In genomic region chr9:129672702-129673101, GRCh38 we compare ENCODE assay signal across 23 cellular contexts. TPM values are rescaled to one million over a fixed set of nuclear protein-coding genes. Genes with fewer than 3 reads are reported as not detected.
DNase-seq lines count a peak whose midpoint lies in the region; ATAC-seq, FAIRE-seq and TF ChIP-seq lines count a peak whose summit lies in the region.
"Had no signal": no experiment of that assay in that cellular context is flagged by ENCODE, and none has a peak within 500 bp of the region (broad histone marks: within the 10 kb centered on the region; RNA-seq: fewer than 3 reads in every experiment).

No MANE protein-coding gene starts in this region.

- no peak for TF ChIP-seq POLR2A in K562 (conservative IDR thresholded peaks at IDR 0.05)

- CTCF ChIA-PET in HEK293 (lab: Yijun Ruan, JAX) (interaction anchor here (0.6 to 1.1 kb wide), 6 partner anchors 8 to 118 kb away, joined by 3 to 5 read pairs (median 3); no protein-coding TSS in a partner anchor), K562 (lab: Yijun Ruan, JAX; ENCODE audit: low intra/inter-chr PET ratio) (no interaction called here)

- no peaks in the 10 kb centered on the region for H3K36me3 ChIP-seq in HEK293 (ENCODE audit: control insufficient read depth in 2 of 2, insufficient read depth in 1 of 2, low read length in 2 of 2)
- no peaks in the 10 kb centered on the region; the same call in 2 of the 3 replicates for H3K36me3 ChIP-seq in K562 (ENCODE audit: control insufficient read depth, insufficient read depth, low read length)
- peaks cover 7% of the 10 kb centered on the region for H3K36me3 ChIP-seq in osteoblast (ENCODE audit: insufficient read depth, low read length)
- H3K36me3 ChIP-seq: BE2C had no signal

- H3K4me1 ChIP-seq in HEK293 (ENCODE audit: control insufficient read depth, insufficient read depth, low read length) (no peaks in the 10 kb centered on the region), K562 (replicated peaks in 1 of 2; ENCODE audit: control insufficient read depth in 2 of 2, insufficient read depth in 2 of 2, low read length in 2 of 2) (peaks cover 0 to 34% of the 10 kb centered on the region in 2 experiments; a peak in 2 of 5 replicates), osteoblast (ENCODE audit: insufficient read depth, low read length) (peaks cover 43% of the 10 kb centered on the region)
- H3K4me1 ChIP-seq: BE2C had no signal

- BruUV-seq in K562 (replicated peaks; lab: Mats Ljungman, UMichigan), result no TSS peak

- DNase-seq in K562 (ENCODE audit: extremely low read depth in 1 of 4, low spot score in 3 of 4) (no peak), osteoblast (ENCODE audit: insufficient read length, low spot score, missing footprints) (peak; percentile 88), NCI-H82 (lab: John Stamatoyannopoulos, UW) (no peak), HT-29 (ENCODE audit: low spot score) (no peak)
- DNase-seq: 8988T; BE2C; C1 segment of cervical spinal cord; CD4-positive, CD25-positive, alpha-beta regulatory T cell; CD8-positive, alpha-beta memory T cell; COR-L47; DMS 273 treated with DMSO at 0.1 percent for 48 hours; DMS53; DND-41; EL; GOT3; H7 had no signal

- TF ChIP-seq RAD21 in K562 (CRISPR knock-in tag; conservative IDR thresholded peaks at IDR 0.05 in 1 of 2, IDR thresholded peaks at IDR 0.05 in 1 of 2), result no peak

- no peak overlapping the region for H3K4me2 ChIP-seq in K562 (ENCODE audit: insufficient read depth, low read length)
- no peak overlapping the region for H3K4me2 ChIP-seq in osteoblast (ENCODE audit: insufficient read depth, low read length)

- POLR2A ChIA-PET in HEK293 (lab: Yijun Ruan, JAX) (no interaction called here), K562 (lab: Yijun Ruan, JAX) (interaction anchor here (0.6 to 1.8 kb wide), 6 partner anchors 11 to 1465 kb away, joined by 3 to 5 read pairs (median 4); no protein-coding TSS in a partner anchor)

- in situ Hi-C loops in K562 (cut with MboI), result loop anchor here (5.0 to 25.0 kb wide), 4 partner anchors 665 to 1458 kb away; partner anchors contain the start of genes COQ4 and TRUB2

- no peak for ATAC-seq in K562
- no peak for ATAC-seq in GM19463 (IDR thresholded peaks at IDR 0.05; ENCODE audit: unreplicated experiment)
- no peak for ATAC-seq in GM18502 (IDR thresholded peaks at IDR 0.05; ENCODE audit: poor library complexity, unreplicated experiment)
- ATAC-seq: HCT116 had no signal

- peaks cover 3% of the 10 kb centered on the region for H3K9me1 ChIP-seq in K562 (ENCODE audit: control insufficient read depth, insufficient read depth, low read length)

- intact Hi-C loops in K562 (cut with micrococcal nuclease), result loop anchor here (10.0 kb wide), 1 partner anchor 978 kb away; no protein-coding TSS in a partner anchor

- H3K27ac ChIP-seq in HEK293 (ENCODE audit: extremely low read depth, low read depth, low read length) (no peak overlapping the region), K562 (ENCODE audit: extremely low read depth, low read depth, low read length) (no peak overlapping the region), osteoblast (ENCODE audit: low read depth, low read length) (no peak overlapping the region)

- H3K27me3 ChIP-seq in K562 (ENCODE audit: control insufficient read depth in 2 of 2, insufficient read depth in 2 of 2, low read length in 2 of 2) (peaks cover 39 to 75% of the 10 kb centered on the region in 2 experiments), osteoblast (ENCODE audit: insufficient read depth, low read length) (no peaks in the 10 kb centered on the region)
- H3K27me3 ChIP-seq: BE2C had no signal

- H3K79me2 ChIP-seq in K562 (ENCODE audit: control insufficient read depth, insufficient read depth, low read length) (no peaks in the 10 kb centered on the region), osteoblast (ENCODE audit: insufficient read depth, low read length) (peaks cover 62% of the 10 kb centered on the region)

- H3K9ac ChIP-seq in K562 (ENCODE audit: insufficient read depth in 1 of 2, low read depth in 2 of 2, low read length in 2 of 2), result no peak overlapping the region

- H2AFZ ChIP-seq in K562 (ENCODE audit: low read depth, low read length) (no peak overlapping the region), osteoblast (ENCODE audit: low read length) (no peak overlapping the region)

- WGBS in K562 (ENCODE audit: insufficient coverage, low coverage, missing lambda C conversion rate), result 34% methylated on average over 8 of the region's 8 CpGs

- H3K4me3 ChIP-seq in HEK293 (ENCODE audit: low read depth, low read length) (no peak overlapping the region), K562 (no peak overlapping the region), osteoblast (ENCODE audit: insufficient read depth, low read length) (no peak overlapping the region)

- no peak for TF ChIP-seq EP300 in K562 (IDR thresholded peaks at IDR 0.05; ENCODE audit: low read length)

- H4K20me1 ChIP-seq in K562 (replicated peaks; ENCODE audit: control insufficient read depth, insufficient read depth, low read length) (peaks cover 27% of the 10 kb centered on the region; the same call in 1 of the 2 replicates), osteoblast (ENCODE audit: insufficient read depth, low read length) (peaks cover 60% of the 10 kb centered on the region)

- no peak for FAIRE-seq in K562 (lab: Jason Lieb, UNC)
- FAIRE-seq: GM12891 had no signal

- TF ChIP-seq CTCF in HEK293 (tag by site-specific recombination; IDR thresholded peaks at IDR 0.05) (no peak), K562 (IDR thresholded peaks at IDR 0.05 in 2 of 3, conservative IDR thresholded peaks at IDR 0.05 in 1 of 3; ENCODE audit: insufficient read depth in 2 of 3, low read depth in 1 of 3, low read length in 3 of 3) (no peak), osteoblast (IDR thresholded peaks at IDR 0.05; ENCODE audit: extremely low read depth, low read depth, low read length) (no peak)

- no peaks in the 10 kb centered on the region for H3K9me3 ChIP-seq in HEK293 (ENCODE audit: control insufficient read depth, insufficient read depth, low read depth, low read length)
- peaks cover 2% of the 10 kb centered on the region; the same call in 1 of the 2 replicates for H3K9me3 ChIP-seq in K562 (replicated peaks; ENCODE audit: control insufficient read depth, insufficient read depth, low read depth, low read length)
- no peaks in the 10 kb centered on the region for H3K9me3 ChIP-seq in osteoblast (ENCODE audit: low read depth, low read length)
- H3K9me3 ChIP-seq: BE2C had no signal

RNA-seq across cellular contexts. Expression of gene PRRX2, which starts 7.3 kb away (rescaled TPM):
- not detected in 2 replicates for total RNA-seq in K562 (2011; cell fraction: chromatin; rRNA removed; ENCODE audit: low replicate concordance)
- total RNA-seq in K562 (2011; cell fraction: nucleolus; rRNA removed), result not detected in 2 replicates
- not detected in 2 replicates for total RNA-seq in K562 (2011; cell fraction: nucleoplasm; rRNA removed)
- total RNA-seq in K562 (2014; rRNA removed) (not detected in 2 replicates), K562 (2014; rRNA removed; fragmentation: Illumina TruSeq; extraction: Trizol) (not detected in 2 replicates), K562 (2015; rRNA removed; fragmentation: Illumina TruSeq; extraction: Trizol) (not detected in 2 replicates), K562 (2021) (not detected in 2 replicates), osteoblast (27.5 and 34.8 TPM in 2 replicates)
- polyA plus RNA-seq in K562 (2011; rRNA removed) (not detected in 2 replicates), K562 (2014; fragmentation: Illumina TruSeq; extraction: Trizol) (not detected in 2 replicates), K562 (2014; fragmentation: Nextera tagmentation; extraction: Ambion mirVana) (not detected), K562 (2014; rRNA removed) (0.21 TPM in 1 of 2 replicates, not detected in the other)
- 0.18 TPM in 1 of 2 replicates, not detected in the other for polyA plus RNA-seq in K562 (2011; cell fraction: cytosol; rRNA removed)
- polyA plus RNA-seq in K562 (2011; cell fraction: nucleus; rRNA removed), result 0.13 TPM in 1 of 2 replicates, not detected in the other
- not detected in 2 replicates for polyA plus RNA-seq in K562 (2012)
- polyA minus RNA-seq in K562 (2011; rRNA and poly(A)+ RNA removed), result not detected in 2 replicates
- not detected in 2 replicates for polyA minus RNA-seq in K562 (2011; cell fraction: cytosol; rRNA and poly(A)+ RNA removed)
- polyA minus RNA-seq in K562 (2011; cell fraction: nucleus; rRNA and poly(A)+ RNA removed), result not detected in 2 replicates
- not detected in 2 replicates for total RNA-seq in HT-29 (2014; rRNA removed; shearing (Covaris generic))
- total RNA-seq: CD4-positive, CD25-positive, alpha-beta regulatory T cell; G401; HT1080 had no signal
- polyA plus RNA-seq: CD4-positive, CD25-positive, alpha-beta regulatory T cell; CD8-positive, alpha-beta memory T cell had no signal

RNA-seq across cellular contexts. Expression of gene ASB6, which starts 30.8 kb away (rescaled TPM):
- 8.0 and 24.6 TPM in 2 replicates for total RNA-seq in K562 (2011; cell fraction: chromatin; rRNA removed; ENCODE audit: low replicate concordance)
- total RNA-seq in K562 (2011; cell fraction: nucleolus; rRNA removed), result 20.2 and 20.4 TPM in 2 replicates
- 10.2 and 12.6 TPM in 2 replicates for total RNA-seq in K562 (2011; cell fraction: nucleoplasm; rRNA removed)
- total RNA-seq in K562 (2014; rRNA removed) (12.4 and 15.8 TPM in 2 replicates), K562 (2014; rRNA removed; fragmentation: Illumina TruSeq; extraction: Trizol) (4.1 and 4.9 TPM in 2 replicates), K562 (2015; rRNA removed; fragmentation: Illumina TruSeq; extraction: Trizol) (8.6 TPM in 2 replicates), K562 (2021) (17.1 and 17.3 TPM in 2 replicates), osteoblast (21.0 and 23.9 TPM in 2 replicates)
- polyA plus RNA-seq in K562 (2011; rRNA removed) (11.3 and 13.1 TPM in 2 replicates), K562 (2014; fragmentation: Illumina TruSeq; extraction: Trizol) (12.8 and 13.1 TPM in 2 replicates), K562 (2014; fragmentation: Nextera tagmentation; extraction: Ambion mirVana) (1 to 10 TPM in 1 of 2 experiments, under 1 TPM in 1; 0.92 to 1.1 TPM), K562 (2014; rRNA removed) (17.8 and 19.5 TPM in 2 replicates)
- 10.5 and 18.2 TPM in 2 replicates for polyA plus RNA-seq in K562 (2011; cell fraction: cytosol; rRNA removed)
- polyA plus RNA-seq in K562 (2011; cell fraction: nucleus; rRNA removed), result 26.0 and 42.0 TPM in 2 replicates
- polyA plus RNA-seq in K562 (2012), result 11.4 and 12.4 TPM in 2 replicates
- 3.6 and 4.9 TPM in 2 replicates for polyA minus RNA-seq in K562 (2011; rRNA and poly(A)+ RNA removed)
- polyA minus RNA-seq in K562 (2011; cell fraction: cytosol; rRNA and poly(A)+ RNA removed), result 5.0 and 6.1 TPM in 2 replicates
- polyA minus RNA-seq in K562 (2011; cell fraction: nucleus; rRNA and poly(A)+ RNA removed), result 7.3 and 9.0 TPM in 2 replicates
- 25.5 and 25.9 TPM in 2 replicates for total RNA-seq in HT-29 (2014; rRNA removed; shearing (Covaris generic))

RNA-seq across cellular contexts. Expression of gene NTMT1, which starts 46.7 kb away (rescaled TPM):
- 28.6 and 94.1 TPM in 2 replicates for total RNA-seq in K562 (2011; cell fraction: chromatin; rRNA removed; ENCODE audit: low replicate concordance)
- 70.3 and 71.4 TPM in 2 replicates for total RNA-seq in K562 (2011; cell fraction: nucleolus; rRNA removed)
- 51.0 and 57.9 TPM in 2 replicates for total RNA-seq in K562 (2011; cell fraction: nucleoplasm; rRNA removed)
- 116 and 120 TPM in 2 replicates for total RNA-seq in K562 (2014; rRNA removed)
- 49.6 and 59.2 TPM in 2 replicates for total RNA-seq in K562 (2014; rRNA removed; fragmentation: Illumina TruSeq; extraction: Trizol)
- total RNA-seq in K562 (2015; rRNA removed; fragmentation: Illumina TruSeq; extraction: Trizol), result 74.3 and 78.1 TPM in 2 replicates
- 108 and 110 TPM in 2 replicates for total RNA-seq in K562 (2021)
- 74.7 and 79.2 TPM in 2 replicates for polyA plus RNA-seq in K562 (2011; rRNA removed)
- 89.1 and 124 TPM in 2 replicates for polyA plus RNA-seq in K562 (2011; cell fraction: cytosol; rRNA removed)
- 42.9 and 47.3 TPM in 2 replicates for polyA plus RNA-seq in K562 (2011; cell fraction: nucleus; rRNA removed)
- polyA plus RNA-seq in K562 (2012), result 42.1 and 72.6 TPM in 2 replicates
- 80.6 and 113 TPM in 2 replicates for polyA plus RNA-seq in K562 (2014; fragmentation: Illumina TruSeq; extraction: Trizol)
- 10 to 100 TPM; 42.1 to 67.0 TPM for polyA plus RNA-seq in K562 (2014; fragmentation: Nextera tagmentation; extraction: Ambion mirVana)
- 111 and 121 TPM in 2 replicates for polyA plus RNA-seq in K562 (2014; rRNA removed)
- 34.5 and 60.2 TPM in 2 replicates for polyA minus RNA-seq in K562 (2011; rRNA and poly(A)+ RNA removed)
- polyA minus RNA-seq in K562 (2011; cell fraction: cytosol; rRNA and poly(A)+ RNA removed), result 23.4 and 42.2 TPM in 2 replicates
- polyA minus RNA-seq in K562 (2011; cell fraction: nucleus; rRNA and poly(A)+ RNA removed), result 14.7 and 15.7 TPM in 2 replicates
- 26.4 and 28.6 TPM in 2 replicates for total RNA-seq in osteoblast
- 68.7 and 83.8 TPM in 2 replicates for total RNA-seq in HT-29 (2014; rRNA removed; shearing (Covaris generic))

RNA-seq across cellular contexts. Expression of gene C9orf50, which starts 51.8 kb away (rescaled TPM):
- not detected in 2 replicates for total RNA-seq in K562 (2011; cell fraction: chromatin; rRNA removed; ENCODE audit: low replicate concordance)
- not detected in 2 replicates for total RNA-seq in K562 (2011; cell fraction: nucleolus; rRNA removed)
- not detected in 2 replicates for total RNA-seq in K562 (2011; cell fraction: nucleoplasm; rRNA removed)
- total RNA-seq in K562 (2014; rRNA removed) (0.12 TPM in 1 of 2 replicates, not detected in the other), K562 (2014; rRNA removed; fragmentation: Illumina TruSeq; extraction: Trizol) (not detected in 2 replicates), K562 (2015; rRNA removed; fragmentation: Illumina TruSeq; extraction: Trizol) (not detected in 2 replicates), K562 (2021) (not detected in 2 replicates), osteoblast (under 0.01 and 0.36 TPM in 2 replicates)
- polyA plus RNA-seq in K562 (2011; rRNA removed) (not detected in 2 replicates), K562 (2014; fragmentation: Illumina TruSeq; extraction: Trizol) (not detected in 2 replicates), K562 (2014; fragmentation: Nextera tagmentation; extraction: Ambion mirVana) (not detected), K562 (2014; rRNA removed) (not detected in 2 replicates)
- polyA plus RNA-seq in K562 (2011; cell fraction: cytosol; rRNA removed), result not detected in 2 replicates
- not detected in 2 replicates for polyA plus RNA-seq in K562 (2011; cell fraction: nucleus; rRNA removed)
- polyA plus RNA-seq in K562 (2012), result not detected in 2 replicates
- not detected in 2 replicates for polyA minus RNA-seq in K562 (2011; rRNA and poly(A)+ RNA removed)
- polyA minus RNA-seq in K562 (2011; cell fraction: cytosol; rRNA and poly(A)+ RNA removed), result not detected in 2 replicates
- not detected in 2 replicates for polyA minus RNA-seq in K562 (2011; cell fraction: nucleus; rRNA and poly(A)+ RNA removed)
- total RNA-seq in HT-29 (2014; rRNA removed; shearing (Covaris generic)), result not detected in 2 replicates
- total RNA-seq: CD4-positive, CD25-positive, alpha-beta regulatory T cell; CD8-positive, alpha-beta memory T cell; G401; H7; HT1080 had no signal
- polyA plus RNA-seq: CD4-positive, CD25-positive, alpha-beta regulatory T cell; CD8-positive, alpha-beta memory T cell had no signal

Comparison
In these comparisons a context has a peak if more than half of its experiments do, and no peak if none do; other contexts are left out.
1. RNA of gene PRRX2, which starts 7.3 kb away (total RNA-seq): 27.5 to 34.8 TPM in osteoblast; not detected in K562 and not detected in HT-29; every median in the first group is over 10 times any median in the second.
2. Of the 44 proteins assayed by ChIP-seq in both K562 and HEK293: peak only in K562: none; only in HEK293: none; in both: ZNF24; in neither: 43.